Comparison of ENCODE assay signal across 8 cellular contexts in genomic region chr1:229130028-229130668, GRCh38.
DNase-seq lines count a peak whose midpoint lies in the region; ATAC-seq and TF ChIP-seq lines count a peak whose summit lies in the region.

No MANE protein-coding gene starts in this region.

- H3K4me1 ChIP-seq in right atrium auricular region (no peaks in the 10 kb centered on the region), liver (ENCODE audit: control insufficient read depth in 4 of 4, insufficient read depth in 4 of 4, low read length in 3 of 4) (peaks cover 10 to 36% (median 31%) of the 10 kb centered on the region in 4 donors), upper lobe of right lung (peaks cover 8% of the 10 kb centered on the region)

- H3K9ac ChIP-seq in liver (ENCODE audit: low read depth in 1 of 2, low read length in 2 of 2): no peak overlapping the region

- no peaks in the 10 kb centered on the region for H3K36me3 ChIP-seq in right atrium auricular region
- no peaks in the 10 kb centered on the region for H3K36me3 ChIP-seq in liver (ENCODE audit: control insufficient read depth in 4 of 4, insufficient read depth in 3 of 4, low read depth in 1 of 4, low read length in 3 of 4)
- H3K36me3 ChIP-seq in upper lobe of right lung: no peaks in the 10 kb centered on the region

- H3K27me3 ChIP-seq in right atrium auricular region (no peaks in the 10 kb centered on the region), liver (ENCODE audit: control insufficient read depth in 4 of 4, insufficient read depth in 4 of 4, low read length in 3 of 4) (no peaks in the 10 kb centered on the region), upper lobe of right lung (no peaks in the 10 kb centered on the region)

- no peak for DNase-seq in Right ventricle myocardium inferior (ENCODE audit: missing footprints)
- DNase-seq in right atrium auricular region (ENCODE audit: low spot score): no peak
- peak; percentile 23 for DNase-seq in activated CD8-positive, alpha-beta T cell treated with anti-CD3 and anti-CD28 coated beads for 36 hours
- no peak for DNase-seq in upper lobe of right lung
- no peak for DNase-seq in hypothalamus (lab: John Stamatoyannopoulos, UW)
- no peak for DNase-seq in coronary artery (ENCODE audit: low spot score)

- CTCF ChIA-PET in activated CD8-positive, alpha-beta T cell treated with anti-CD3 and anti-CD28 coated beads for 36 hours (lab: Charles Lee): interaction anchor here (1.0 to 1.9 kb wide), 3 partner anchors 10 to 95 kb away, joined by 3 to 4 read pairs (median 4); no protein-coding TSS in a partner anchor

- peak; percentile 41 to 53 for TF ChIP-seq RAD21 in liver (IDR thresholded peaks at IDR 0.05)

- H3K27ac ChIP-seq in right atrium auricular region (no peak overlapping the region), liver (ENCODE audit: low read depth in 1 of 2, low read length in 2 of 2) (peak overlapping the region; percentile 81 to 86), upper lobe of right lung (no peak overlapping the region), coronary artery (peak overlapping the region in 1 of 2 donors; percentile 31)

- H3K4me1 Mint-ChIP-seq in activated CD8-positive, alpha-beta T cell treated with anti-CD3 and anti-CD28 coated beads for 36 hours (ENCODE audit: low read depth): peaks cover 55% of the 10 kb centered on the region

- ATAC-seq in Right ventricle myocardium inferior (peak; percentile 34), upper lobe of right lung (peak; percentile 83), HG03095 (IDR thresholded peaks at IDR 0.05; ENCODE audit: unreplicated experiment) (no peak)
- ATAC-seq in activated CD8-positive, alpha-beta T cell treated with anti-CD3 and anti-CD28 coated beads for 36 hours: peak; percentile 17

- no peak overlapping the region for H3K27ac Mint-ChIP-seq in activated CD8-positive, alpha-beta T cell treated with anti-CD3 and anti-CD28 coated beads for 36 hours

- H3K4me3 Mint-ChIP-seq in activated CD8-positive, alpha-beta T cell treated with anti-CD3 and anti-CD28 coated beads for 36 hours: no peak overlapping the region

- H3K27me3 Mint-ChIP-seq in activated CD8-positive, alpha-beta T cell treated with anti-CD3 and anti-CD28 coated beads for 36 hours: no peaks in the 10 kb centered on the region

- intact Hi-C loops in Right ventricle myocardium inferior (cut with DNase I) (no loop called here), upper lobe of right lung (cut with DNase I) (no loop called here)
- intact Hi-C loops in activated CD8-positive, alpha-beta T cell treated with anti-CD3 and anti-CD28 coated beads for 36 hours (cut with micrococcal nuclease): no loop called here

- peaks cover 10% of the 10 kb centered on the region for H3K9me3 Mint-ChIP-seq in activated CD8-positive, alpha-beta T cell treated with anti-CD3 and anti-CD28 coated beads for 36 hours

- 34% methylated on average over 9 of the region's 9 CpGs for WGBS in liver

- H3K4me3 ChIP-seq in right atrium auricular region: no peak overlapping the region
- H3K4me3 ChIP-seq in liver (ENCODE audit: low read depth in 1 of 3, low read length in 3 of 3): no peak overlapping the region
- H3K4me3 ChIP-seq in upper lobe of right lung: no peak overlapping the region
- no peak overlapping the region for H3K4me3 ChIP-seq in coronary artery

- no peaks in the 10 kb centered on the region for H3K9me3 ChIP-seq in right atrium auricular region
- H3K9me3 ChIP-seq in liver (ENCODE audit: control insufficient read depth in 4 of 4, low read length in 3 of 4): peaks cover 0 to 3% (median 0%) of the 10 kb centered on the region in 4 donors
- no peaks in the 10 kb centered on the region for H3K9me3 ChIP-seq in upper lobe of right lung

- POLR2A ChIA-PET in activated CD8-positive, alpha-beta T cell treated with anti-CD3 and anti-CD28 coated beads for 36 hours (lab: Charles Lee): interaction anchor here (1.0 to 1.3 kb wide), 2 partner anchors 9 to 23 kb away, joined by 3 to 4 read pairs; no protein-coding TSS in a partner anchor

- TF ChIP-seq CTCF in right atrium auricular region (IDR thresholded peaks at IDR 0.05): no peak
- no peak for TF ChIP-seq CTCF in activated CD8-positive, alpha-beta T cell treated with anti-CD3 and anti-CD28 coated beads for 36 hours (IDR thresholded peaks at IDR 0.05)
- no peak for TF ChIP-seq CTCF in liver (IDR thresholded peaks at IDR 0.05; ENCODE audit: low read depth, low read length, missing input control)
- TF ChIP-seq CTCF in upper lobe of right lung (IDR thresholded peaks at IDR 0.05): no peak
- no peak for TF ChIP-seq CTCF in coronary artery (IDR thresholded peaks at IDR 0.05)

- H3K36me3 Mint-ChIP-seq in activated CD8-positive, alpha-beta T cell treated with anti-CD3 and anti-CD28 coated beads for 36 hours (ENCODE audit: low read depth): peaks cover 8% of the 10 kb centered on the region

TF ChIP-seq in liver, 16 proteins besides CTCF, POLR2A, EP300 and RAD21:
- TF ChIP-seq HNF4G (IDR thresholded peaks at IDR 0.05): peak; percentile 57
- peak; percentile 88 for TF ChIP-seq MAX (IDR thresholded peaks at IDR 0.05)
- peak; percentile 54 for TF ChIP-seq ZBTB33 (IDR thresholded peaks at IDR 0.05)
- peak; percentile 40 for TF ChIP-seq REST (IDR thresholded peaks at IDR 0.05)
- peak; percentile 94 for TF ChIP-seq YY1 (IDR thresholded peaks at IDR 0.05)
- peak; percentile 86 for TF ChIP-seq SP1 (IDR thresholded peaks at IDR 0.05)
- peak; percentile 91 for TF ChIP-seq RXRA (IDR thresholded peaks at IDR 0.05)
- TF ChIP-seq NR2F2 (IDR thresholded peaks at IDR 0.05): no peak
- peak; percentile 81 to 88 for TF ChIP-seq HNF4A (conservative IDR thresholded peaks at IDR 0.05)
- TF ChIP-seq FOXA1 (IDR thresholded peaks at IDR 0.05): no peak
- TF ChIP-seq EGR1 (IDR thresholded peaks at IDR 0.05; ENCODE audit: low read depth in 2 of 2): peak; percentile 16 to 81
- peak; percentile 66 for TF ChIP-seq ATF3 (IDR thresholded peaks at IDR 0.05)
- peak in 1 of 2 donors; percentile 22 for TF ChIP-seq GABPA (IDR thresholded peaks at IDR 0.05 in 1 of 2, conservative IDR thresholded peaks at IDR 0.05 in 1 of 2)
- peak; percentile 37 for TF ChIP-seq FOXA2 (IDR thresholded peaks at IDR 0.05)
- peak; percentile 43 to 76 for TF ChIP-seq JUND (IDR thresholded peaks at IDR 0.05)
- TF ChIP-seq TAF1 (conservative IDR thresholded peaks at IDR 0.05): no peak

Comparison
In these comparisons a context has a peak if more than half of its experiments do, and no peak if none do; other contexts are left out.
1. H3K27ac ChIP-seq: peak in liver (2 of 2); none in right atrium auricular region (0 of 2) and upper lobe of right lung (single experiment).